In genomic region chr2:74694281-74694680, GRCh38 we compare ENCODE assay signal across 30 cellular contexts. TPM values are rescaled to one million over a fixed set of nuclear protein-coding genes. Genes with fewer than 3 reads are reported as not detected.
DNase-seq lines count a peak whose midpoint lies in the region; ATAC-seq and TF ChIP-seq lines count a peak whose summit lies in the region.
"Had no signal": no experiment of that assay in that cellular context is flagged by ENCODE, and none has a peak within 500 bp of the region (broad histone marks: within the 10 kb centered on the region; RNA-seq: fewer than 3 reads in every experiment).

No MANE protein-coding gene starts in this region.

- H3K36me3 ChIP-seq in PC-3 (ENCODE audit: low read depth, low read length) (no peaks in the 10 kb centered on the region), hepatocyte (replicated peaks; ENCODE audit: insufficient read depth, low read depth) (no peaks in the 10 kb centered on the region)
- H3K36me3 ChIP-seq: BLaER1, lower lobe of right lung, pancreas, right atrium auricular region had no signal

- no peak overlapping the region for H2AFZ ChIP-seq in PC-3 (ENCODE audit: low read length)
- no peak overlapping the region for H2AFZ ChIP-seq in hepatocyte

- H3K27ac ChIP-seq in PC-3 (ENCODE audit: low read length) (no peak overlapping the region), hepatocyte (peak overlapping the region; percentile 51)
- H3K27ac ChIP-seq: BLaER1, lower lobe of right lung, pancreas, right atrium auricular region had no signal

- no peaks in the 10 kb centered on the region for H3F3A ChIP-seq in PC-3 (ENCODE audit: low read length, unreplicated experiment)

- H3K27me3 ChIP-seq in PC-3 (ENCODE audit: low read length) (no peaks in the 10 kb centered on the region), hepatocyte (no peaks in the 10 kb centered on the region)
- H3K27me3 ChIP-seq: BLaER1, pancreas, right atrium auricular region had no signal

- POLR2A ChIA-PET in PC-3 (lab: Charles Lee; ENCODE audit: unreplicated experiment): interaction anchor here (0.5 kb wide), 1 partner anchor 40 kb away, joined by 4 read pairs; the partner anchor contains the start of gene SEMA4F

- no peak overlapping the region for H3K9ac ChIP-seq in PC-3 (ENCODE audit: low read length)
- H3K9ac ChIP-seq: BLaER1 had no signal

- peak; percentile 38 for DNase-seq in CD1c-positive myeloid dendritic cell (ENCODE audit: extremely low spot score)
- peak; percentile 54 to 68 for DNase-seq in Kasumi-1 (lab: John Stamatoyannopoulos, UW)
- no peak for DNase-seq in PC-3
- no peak for DNase-seq in hepatocyte (ENCODE audit: low spot score)
- DNase-seq in germinal center (ENCODE audit: low spot score): no peak
- no peak for DNase-seq in left cardiac atrium
- DNase-seq in NCI-H2107 (lab: John Stamatoyannopoulos, UW): no peak
- DNase-seq: activated CD4-positive, alpha-beta T cell treated with anti-CD3 and anti-CD28 coated beads, Interleukin-2, amount 10 ng/mL, durations not matched to agents 7 days and 5 days; activated naive CD4-positive, alpha-beta T cell; activated T-cell treated with anti-CD3 and anti-CD28 coated beads, Interleukin-2, amount 50 U/mL, for 48 hours; effector CD4-positive, alpha-beta T cell; H7; head of caudate nucleus; lower lobe of right lung; NCI-H1048; NCI-H1930; NCI-H446; NCI-H774; nephron progenitor cell; OCI-M1; pancreas; stimulated activated CD4-positive, alpha-beta T cell treated with anti-CD3 and anti-CD28 coated beads, Interleukin-2, amount 100 ng/mL, for 24 hours; SW 1271; T-helper 9 cell; trophoblast cell had no signal

- no peaks in the 10 kb centered on the region for H3K9me3 ChIP-seq in PC-3 (ENCODE audit: low read length)
- H3K9me3 ChIP-seq in hepatocyte (ENCODE audit: low read depth): no peaks in the 10 kb centered on the region
- H3K9me3 ChIP-seq: BLaER1, lower lobe of right lung, pancreas, right atrium auricular region had no signal

- H3K9me2 ChIP-seq in PC-3 (replicated peaks; ENCODE audit: low read length) (no peaks in the 10 kb centered on the region), hepatocyte (replicated peaks; ENCODE audit: insufficient read depth) (no peaks in the 10 kb centered on the region)

- CTCF ChIA-PET in PC-3 (lab: Charles Lee): no interaction called here

- no TSS peak for BruUV-seq in PC-3 (replicated peaks; lab: Mats Ljungman, UMichigan)

- intact Hi-C loops in PC-3 (cut with micrococcal nuclease) (loop anchor here (10.0 kb wide), 1 partner anchor 361 kb away; no protein-coding TSS in a partner anchor), left cardiac atrium (cut with DNase I) (loop anchor here in 1 of 2 donors (5.0 kb wide), 2 partner anchors 913 to 933 kb away; no protein-coding TSS in a partner anchor)

- H3K4me3 ChIP-seq in PC-3 (ENCODE audit: low read length) (no peak overlapping the region), hepatocyte (no peak overlapping the region)
- H3K4me3 ChIP-seq: BLaER1, K562, lower lobe of right lung, pancreas, right atrium auricular region had no signal

- no peak for ATAC-seq in PC-3
- ATAC-seq in GM18907 (IDR thresholded peaks at IDR 0.05; ENCODE audit: unreplicated experiment): no peak
- ATAC-seq in left cardiac atrium: no peak
- ATAC-seq: K562, pancreas, WTC11 had no signal

- H4K20me1 ChIP-seq in PC-3 (ENCODE audit: low read length) (no peaks in the 10 kb centered on the region), hepatocyte (ENCODE audit: insufficient read depth, poor library complexity, severe bottlenecking) (no peaks in the 10 kb centered on the region)
- H4K20me1 ChIP-seq: BLaER1 had no signal

- H3K79me2 ChIP-seq in PC-3 (ENCODE audit: low read length) (no peaks in the 10 kb centered on the region), hepatocyte (no peaks in the 10 kb centered on the region)

- 81% methylated on average over 3 of the region's 3 CpGs for WGBS in hepatocyte (ENCODE audit: low lambda C conversion rate, missing lambda C conversion rate)

- H3K4me1 ChIP-seq in PC-3 (ENCODE audit: insufficient read depth, low read length) (peaks cover 31% of the 10 kb centered on the region), hepatocyte (ENCODE audit: insufficient read depth) (peaks cover 22% of the 10 kb centered on the region)
- H3K4me1 ChIP-seq: lower lobe of right lung, pancreas, right atrium auricular region had no signal

- H3K4me2 ChIP-seq in PC-3 (ENCODE audit: low read length): peak overlapping the region; percentile 9; the same call in 1 of the 2 replicates
- no peak overlapping the region for H3K4me2 ChIP-seq in hepatocyte
- H3K4me2 ChIP-seq: BLaER1 had no signal

- TF ChIP-seq CTCF in PC-3 (conservative IDR thresholded peaks at IDR 0.05; ENCODE audit: low read depth, low read length): no peak
- TF ChIP-seq CTCF in hepatocyte (IDR thresholded peaks at IDR 0.05; ENCODE audit: poor library complexity): no peak

RNA-seq across cellular contexts. Expression of gene SEMA4F, which starts 40.2 kb away (rescaled TPM):
- total RNA-seq in PC-3 (2014; rRNA removed) (7.6 and 13.9 TPM in 2 replicates), hepatocyte (6.8 and 7.3 TPM in 2 replicates), left cardiac atrium (1 to 10 TPM; 3.4 to 6.1 TPM)
- polyA plus RNA-seq in hepatocyte: 6.5 and 7.4 TPM in 2 replicates

RNA-seq across cellular contexts. Expression of gene M1AP, which starts 46.2 kb away (rescaled TPM):
- total RNA-seq in PC-3 (2014; rRNA removed): not detected in 2 replicates
- 0.70 and 1.0 TPM in 2 replicates for total RNA-seq in hepatocyte
- 0.30 and 1.2 TPM in 2 replicates for polyA plus RNA-seq in hepatocyte
- total RNA-seq in left cardiac atrium: under 1 TPM; 0.44 to 0.65 TPM
- total RNA-seq: activated CD4-positive, alpha-beta T cell treated with anti-CD3 and anti-CD28 coated beads, Interleukin-2, amount 10 ng/mL, durations not matched to agents 7 days and 5 days had no signal

Comparison
In these comparisons a context has a peak if more than half of its experiments do, and no peak if none do; other contexts are left out.
1. DNase-seq: peak in CD1c-positive myeloid dendritic cell (single experiment) and Kasumi-1 (2 of 2); none in PC-3 (single experiment), hepatocyte (single experiment), germinal center (single experiment), left cardiac atrium (single experiment) and NCI-H2107 (single experiment).